3 cellular contexts compared by ENCODE assay signal in genomic region chr14:49497267-49497666, GRCh38.
"Had no signal": no experiment of that assay in that cellular context is flagged by ENCODE, and none has a peak within 500 bp of the region (broad histone marks: within the 10 kb centered on the region; RNA-seq: fewer than 3 reads in every experiment).

No MANE protein-coding gene starts in this region.

- H2AFZ ChIP-seq: GM23338 had no signal

- H3K27ac ChIP-seq: HL-60 had no signal

- DNase-seq: H9 had no signal

- H3K4me3 ChIP-seq: GM23338 had no signal

- H3K4me2 ChIP-seq: GM23338 had no signal
